ENCODE assay signal across 1 cellular context in the genomic region with DNA sequence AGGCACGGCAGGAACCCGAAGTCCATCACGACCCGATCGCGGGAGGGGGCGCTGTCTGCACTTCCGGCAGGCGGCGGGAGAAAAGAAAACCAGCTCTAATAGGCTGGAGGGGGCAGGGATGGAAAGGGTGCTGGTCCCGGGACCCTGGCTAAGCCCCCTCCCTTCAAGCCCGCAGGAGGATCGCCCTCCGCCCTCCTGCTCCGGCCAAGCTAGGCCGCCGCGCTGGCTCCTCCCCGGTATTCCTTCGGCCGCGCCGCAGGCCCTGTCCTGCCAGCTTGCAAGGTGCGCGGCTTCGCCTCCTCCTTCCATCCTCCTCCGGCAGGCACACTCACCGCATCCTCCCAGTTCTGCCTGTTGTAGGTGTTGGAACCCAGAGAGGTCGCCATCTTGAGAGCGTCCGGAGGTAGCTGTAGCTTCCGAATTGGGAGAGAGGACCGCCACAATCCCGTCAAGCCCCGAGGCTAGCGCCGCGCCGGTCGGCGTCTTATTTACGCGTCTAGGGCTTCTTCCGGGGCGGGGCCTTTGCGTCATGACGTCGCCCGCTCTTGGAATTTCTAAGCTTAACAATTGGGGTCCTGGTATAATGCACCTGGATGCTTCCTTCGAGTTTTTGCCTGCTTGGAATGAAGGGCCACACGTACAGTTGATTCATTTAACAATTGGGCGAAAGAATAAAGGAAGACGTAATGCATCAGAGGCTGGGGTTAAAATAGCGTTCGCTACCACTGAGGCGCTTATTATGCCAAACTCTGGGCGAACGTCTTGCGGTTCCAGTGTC.
TF ChIP-seq lines count a peak whose summit lies in the region.

RBM22 (minus strand) TSS at position 463 of the 778 bp plus-strand sequence; CDS start at position 386, 77 bp downstream.

TF ChIP-seq in H1, 55 proteins besides CTCF, POLR2A, EP300 and RAD21:
- TF ChIP-seq, protein P1, sequence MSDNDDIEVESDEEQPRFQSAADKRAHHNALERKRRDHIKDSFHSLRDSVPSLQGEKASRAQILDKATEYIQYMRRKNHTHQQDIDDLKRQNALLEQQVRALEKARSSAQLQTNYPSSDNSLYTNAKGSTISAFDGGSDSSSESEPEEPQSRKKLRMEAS (IDR thresholded peaks at IDR 0.05), result peak; percentile 31; the same call in 1 of the 2 replicates
- TF ChIP-seq GABPA (IDR thresholded peaks at IDR 0.05; ENCODE audit: borderline replicate concordance, insufficient read depth, low read length) (peak; percentile 16; the same call in 1 of the 2 replicates), CREB1 (IDR thresholded peaks at IDR 0.05) (peak; percentile 98), TBP (IDR thresholded peaks at IDR 0.05; ENCODE audit: low read depth, low read length) (peak; percentile 91), ASH2L (IDR thresholded peaks at IDR 0.05; ENCODE audit: low read length) (peak; percentile 93), BCL11A (IDR thresholded peaks at IDR 0.05; ENCODE audit: low read depth in 2 of 2, low read length in 2 of 2) (no peak), EGR1 (IDR thresholded peaks at IDR 0.05; ENCODE audit: borderline replicate concordance, low read depth, low read length) (no peak), TEAD4 (IDR thresholded peaks at IDR 0.05; ENCODE audit: low read depth, low read length) (peak; percentile 88), ZNF274 (IDR thresholded peaks at IDR 0.05; ENCODE audit: borderline replicate concordance, extremely low read depth, low read length) (no peak), GTF2F1 (IDR thresholded peaks at IDR 0.05; ENCODE audit: borderline replicate concordance, low read depth, low read length) (peak; percentile 43; the same call in 1 of the 2 replicates), KDM4A (IDR thresholded peaks at IDR 0.05; ENCODE audit: low read depth, low read length, severe bottlenecking) (peak; percentile 89), SIRT6 (IDR thresholded peaks at IDR 0.05; ENCODE audit: low read length) (no peak), SIN3A (conservative IDR thresholded peaks at IDR 0.05 in 1 of 2, IDR thresholded peaks at IDR 0.05 in 1 of 2; ENCODE audit: low read depth in 1 of 2, low read length in 2 of 2) (peak in 1 of 2 experiments; percentile 76; a peak in 2 of 4 replicates), PHF8 (conservative IDR thresholded peaks at IDR 0.05; ENCODE audit: low read depth, low read length) (peak; percentile 98), SIX5 (IDR thresholded peaks at IDR 0.05; ENCODE audit: low read depth, low read length) (no peak; the same call in 1 of the 2 replicates), SP4 (IDR thresholded peaks at IDR 0.05; ENCODE audit: low read length) (peak; percentile 91), SP1 (IDR thresholded peaks at IDR 0.05; ENCODE audit: low read depth, low read length) (peak; percentile 81), POU5F1 (IDR thresholded peaks at IDR 0.05; ENCODE audit: low read depth, low read length) (no peak), TAF1 (IDR thresholded peaks at IDR 0.05; ENCODE audit: low read depth, low read length) (peak; percentile 93), POLR2AphosphoS5 (IDR thresholded peaks at IDR 0.05; ENCODE audit: low read depth, low read length) (peak; percentile 88), RBBP5 (IDR thresholded peaks at IDR 0.05; ENCODE audit: borderline replicate concordance, low read depth, low read length) (peak; percentile 93), KDM5A (IDR thresholded peaks at IDR 0.05; ENCODE audit: low read length) (peak; percentile 91), HDAC2 (IDR thresholded peaks at IDR 0.05; ENCODE audit: borderline replicate concordance in 1 of 2, low read depth in 2 of 2, low read length in 2 of 2) (peak in 1 of 2 experiments; percentile 97; a peak in 2 of 4 replicates), CEBPB (IDR thresholded peaks at IDR 0.05; ENCODE audit: low read depth, low read length) (no peak), SP2 (IDR thresholded peaks at IDR 0.05; ENCODE audit: low read length) (no peak), CTBP2 (IDR thresholded peaks at IDR 0.05; ENCODE audit: borderline replicate concordance, insufficient read depth, insufficient read length, low read length) (no peak), SRF (IDR thresholded peaks at IDR 0.05; ENCODE audit: low read depth, low read length) (peak; percentile 54), MAFK (IDR thresholded peaks at IDR 0.05; ENCODE audit: low read depth, low read length) (no peak), TAF7 (optimal IDR thresholded peaks at IDR 0.05; ENCODE audit: borderline replicate concordance, low read depth, low read length) (peak; percentile 67), SUZ12 (IDR thresholded peaks at IDR 0.05; ENCODE audit: low read length) (no peak), YY1 (IDR thresholded peaks at IDR 0.05; ENCODE audit: low read depth, low read length) (peak; percentile 92)
- TF ChIP-seq, protein P2, sequence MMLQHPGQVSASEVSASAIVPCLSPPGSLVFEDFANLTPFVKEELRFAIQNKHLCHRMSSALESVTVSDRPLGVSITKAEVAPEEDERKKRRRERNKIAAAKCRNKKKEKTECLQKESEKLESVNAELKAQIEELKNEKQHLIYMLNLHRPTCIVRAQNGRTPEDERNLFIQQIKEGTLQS (IDR thresholded peaks at IDR 0.05; ENCODE audit: insufficient read depth, low read depth, low read length), result peak; percentile 70
